ENCODE assay signal across 8 cellular contexts in the genomic region with DNA sequence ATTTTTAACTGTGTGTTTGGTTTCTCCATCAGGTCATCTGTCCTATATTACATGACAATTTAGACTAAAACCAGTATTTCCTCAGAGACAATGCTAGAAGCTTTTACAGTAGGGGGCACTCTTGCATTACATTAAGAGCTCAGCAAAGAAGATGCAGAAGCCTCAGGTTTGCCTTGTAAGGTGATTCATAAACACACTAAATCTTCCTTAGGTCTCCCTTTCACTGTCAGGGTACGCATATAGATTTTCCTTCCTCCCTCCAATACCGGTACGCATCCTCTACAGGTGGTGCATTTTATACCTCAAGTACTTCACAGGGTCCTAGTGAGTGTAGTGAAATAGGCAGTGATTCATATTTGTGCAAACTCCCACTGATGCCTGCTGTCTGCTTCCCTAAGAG. TPM values are rescaled to one million over a fixed set of nuclear protein-coding genes. Genes with fewer than 3 reads are reported as not detected.
A peak's percentile ranks its signal among the peaks of the same experiment; 100 is the strongest.
DNase-seq lines count a peak whose midpoint lies in the region; ATAC-seq and FAIRE-seq lines count a peak whose summit lies in the region.

No MANE protein-coding gene starts in this region.

- FAIRE-seq in islet of Langerhans (lab: Jason Lieb, UNC), result peak; percentile 95

- no peaks in the 10 kb centered on the region for H3K9me3 Mint-ChIP-seq in activated naive CD8-positive, alpha-beta T cell treated with anti-CD3 and anti-CD28 coated beads for 36 hours

- in situ Hi-C loops in Caki2 (cut with HindIII; ENCODE audit: low pct_unique_long_range_greater_than_20kb, low sequenced_read_pairs), result no loop called here

- peaks cover 37% of the 10 kb centered on the region for H3K4me1 Mint-ChIP-seq in activated naive CD8-positive, alpha-beta T cell treated with anti-CD3 and anti-CD28 coated beads for 36 hours

- no peak overlapping the region for H3K4me3 Mint-ChIP-seq in activated naive CD8-positive, alpha-beta T cell treated with anti-CD3 and anti-CD28 coated beads for 36 hours

- DNase-seq in Caki2 (ENCODE audit: low read depth) (peak; percentile 28), NCI-H446 (lab: John Stamatoyannopoulos, UW) (peak; percentile 4 to 53)
- no peak for DNase-seq in activated naive CD8-positive, alpha-beta T cell treated with anti-CD3 and anti-CD28 coated beads for 36 hours
- no peak for DNase-seq in effector CD8-positive, alpha-beta T cell (lab: John Stamatoyannopoulos, UW)
- no peak for DNase-seq in stimulated activated CD4-positive, alpha-beta T cell treated with anti-CD3 and anti-CD28 coated beads, Interleukin-4, amount 100 ng/mL, for 4 hours

- H3K27ac Mint-ChIP-seq in activated naive CD8-positive, alpha-beta T cell treated with anti-CD3 and anti-CD28 coated beads for 36 hours, result peak overlapping the region; percentile 81

- H3K36me3 Mint-ChIP-seq in activated naive CD8-positive, alpha-beta T cell treated with anti-CD3 and anti-CD28 coated beads for 36 hours, result no peaks in the 10 kb centered on the region

- peak; percentile 42 for ATAC-seq in GM18873 (IDR thresholded peaks at IDR 0.05; ENCODE audit: low FRiP score, unreplicated experiment)
- ATAC-seq in HG03442 (IDR thresholded peaks at IDR 0.05; ENCODE audit: unreplicated experiment), result peak; percentile 35

- no peaks in the 10 kb centered on the region for H3K27me3 Mint-ChIP-seq in activated naive CD8-positive, alpha-beta T cell treated with anti-CD3 and anti-CD28 coated beads for 36 hours

RNA-seq across cellular contexts. Expression of a gene that starts 46.5 kb away (rescaled TPM):
- not detected in 2 replicates for total RNA-seq in Caki2 (2014; rRNA removed; shearing (Covaris generic); ENCODE audit: low replicate concordance)
- under 1 TPM; 0.08 to 0.12 TPM for total RNA-seq in activated naive CD8-positive, alpha-beta T cell treated with anti-CD3 and anti-CD28 coated beads for 36 hours

Comparison
In these comparisons a context has a peak if more than half of its experiments do, and no peak if none do; other contexts are left out.
1. DNase-seq: peak in Caki2 (single experiment) and NCI-H446 (2 of 2); none in activated naive CD8-positive, alpha-beta T cell treated with anti-CD3 and anti-CD28 coated beads for 36 hours (single experiment), effector CD8-positive, alpha-beta T cell (single experiment) and stimulated activated CD4-positive, alpha-beta T cell treated with anti-CD3 and anti-CD28 coated beads, Interleukin-4, amount 100 ng/mL, for 4 hours (0 of 2).